Comparison of ENCODE assay signal across 19 cellular contexts in genomic region chrX:65910899-65911298, GRCh38.
DNase-seq lines count a peak whose midpoint lies in the region; ATAC-seq, FAIRE-seq and TF ChIP-seq lines count a peak whose summit lies in the region.
"Had no signal": no experiment of that assay in that cellular context is flagged by ENCODE, and none has a peak within 500 bp of the region (broad histone marks: within the 10 kb centered on the region; RNA-seq: fewer than 3 reads in every experiment).

No MANE protein-coding gene starts in this region.

- H3K4me1 Mint-ChIP-seq in activated CD4-positive, alpha-beta T cell treated with anti-CD3 and anti-CD28 coated beads, Interleukin-2, amount 10 ng/mL, durations not matched to agents 24 days and 14 days = no peaks in the 10 kb centered on the region
- H3K4me1 Mint-ChIP-seq: CD4-positive, alpha-beta memory T cell; GM23338 had no signal

- FAIRE-seq in K562 (lab: Jason Lieb, UNC) = no peak
- FAIRE-seq: H54 had no signal

- no peak for TF ChIP-seq CTCF in HCT116 (IDR thresholded peaks at IDR 0.05 in 2 of 3, conservative IDR thresholded peaks at IDR 0.05 in 1 of 3; ENCODE audit: borderline replicate concordance in 1 of 3, insufficient read depth in 1 of 3, low read depth in 2 of 3, low read length in 2 of 3)
- no peak for TF ChIP-seq CTCF in K562 (IDR thresholded peaks at IDR 0.05 in 2 of 3, conservative IDR thresholded peaks at IDR 0.05 in 1 of 3; ENCODE audit: insufficient read depth in 2 of 3, low read depth in 1 of 3, low read length in 3 of 3)
- TF ChIP-seq CTCF in foreskin keratinocyte (conservative IDR thresholded peaks at IDR 0.05) = no peak

- RAD21 ChIA-PET in HCT116 (lab: Charles Lee; ENCODE audit: low non-redundant PET in 1 of 2, low total read pairs in 2 of 2, uncharacterized antibody in 2 of 2, unreplicated experiment in 2 of 2) = no interaction called here

- H3K4me1 ChIP-seq in HCT116 (ENCODE audit: control insufficient read depth in 1 of 2, insufficient read depth in 2 of 2, low read length in 2 of 2) (no peaks in the 10 kb centered on the region), K562 (replicated peaks in 1 of 2; ENCODE audit: control insufficient read depth in 2 of 2, insufficient read depth in 2 of 2, low read length in 2 of 2) (no peaks in the 10 kb centered on the region), foreskin keratinocyte (no peaks in the 10 kb centered on the region)
- H3K4me1 ChIP-seq: BLaER1 had no signal

- no peaks in the 10 kb centered on the region for H3K36me3 Mint-ChIP-seq in activated CD4-positive, alpha-beta T cell treated with anti-CD3 and anti-CD28 coated beads, Interleukin-2, amount 10 ng/mL, durations not matched to agents 24 days and 14 days (ENCODE audit: low read depth)
- H3K36me3 Mint-ChIP-seq: CD14-positive monocyte; CD4-positive, alpha-beta memory T cell had no signal

- TF ChIP-seq EP300 in K562 (IDR thresholded peaks at IDR 0.05; ENCODE audit: low read length) = no peak; the same call in 1 of the 2 replicates

- H3K4me2 ChIP-seq in HCT116 (ENCODE audit: low read length) = no peak overlapping the region
- H3K4me2 ChIP-seq in K562 (ENCODE audit: insufficient read depth, low read length) = no peak overlapping the region
- H3K4me2 ChIP-seq: BLaER1, GM23338 had no signal

- H2AFZ ChIP-seq in HCT116 (ENCODE audit: low read depth, low read length, poor library complexity, severe bottlenecking) (no peak overlapping the region), K562 (ENCODE audit: low read depth, low read length) (no peak overlapping the region)
- H2AFZ ChIP-seq: GM23338 had no signal

- H3K36me3 ChIP-seq in HCT116 (ENCODE audit: control insufficient read depth in 1 of 2, insufficient read depth in 2 of 2, low read length in 2 of 2) = no peaks in the 10 kb centered on the region
- H3K36me3 ChIP-seq in K562 (ENCODE audit: control insufficient read depth, insufficient read depth, low read length) = no peaks in the 10 kb centered on the region
- H3K36me3 ChIP-seq: BLaER1 had no signal

- H4K20me1 ChIP-seq in HCT116 (ENCODE audit: insufficient read depth) (no peaks in the 10 kb centered on the region), K562 (replicated peaks; ENCODE audit: control insufficient read depth, insufficient read depth, low read length) (no peaks in the 10 kb centered on the region)
- H4K20me1 ChIP-seq: BLaER1 had no signal

- H3K9me2 ChIP-seq in HCT116 (ENCODE audit: insufficient read depth) = no peaks in the 10 kb centered on the region

- H3K27ac Mint-ChIP-seq in activated CD4-positive, alpha-beta T cell treated with anti-CD3 and anti-CD28 coated beads, Interleukin-2, amount 10 ng/mL, durations not matched to agents 24 days and 14 days = no peak overlapping the region
- H3K27ac Mint-ChIP-seq: CD4-positive, alpha-beta memory T cell; GM23338; HFFc6 had no signal

- H3K4me3 ChIP-seq in HCT116 (replicated peaks in 1 of 2; ENCODE audit: low read depth in 1 of 2, low read length in 2 of 2) (no peak overlapping the region), K562 (no peak overlapping the region)
- H3K4me3 ChIP-seq: BLaER1, GM23338 had no signal

- no peaks in the 10 kb centered on the region for H3K9me1 ChIP-seq in K562 (ENCODE audit: control insufficient read depth, insufficient read depth, low read length)

- no peaks in the 10 kb centered on the region for H3K9me3 Mint-ChIP-seq in activated CD4-positive, alpha-beta T cell treated with anti-CD3 and anti-CD28 coated beads, Interleukin-2, amount 10 ng/mL, durations not matched to agents 24 days and 14 days
- H3K9me3 Mint-ChIP-seq: GM23338, HFFc6 had no signal

- intact Hi-C loops in HCT116 (cut with micrococcal nuclease) = no loop called here
- intact Hi-C loops in K562 (cut with micrococcal nuclease) = no loop called here
- intact Hi-C loops in activated CD4-positive, alpha-beta T cell treated with anti-CD3 and anti-CD28 coated beads, Interleukin-2, amount 10 ng/mL, durations not matched to agents 24 days and 14 days (cut with micrococcal nuclease) = no loop called here
- intact Hi-C loops in posterior vena cava (cut with DNase I) = no loop called here

- no peak overlapping the region for H3K4me3 Mint-ChIP-seq in activated CD4-positive, alpha-beta T cell treated with anti-CD3 and anti-CD28 coated beads, Interleukin-2, amount 10 ng/mL, durations not matched to agents 24 days and 14 days
- H3K4me3 Mint-ChIP-seq: CD14-positive monocyte; CD4-positive, alpha-beta memory T cell; GM23338; HFFc6 had no signal

- 53% methylated on average over 3 of the region's 3 CpGs for WGBS in K562 (ENCODE audit: insufficient coverage, low coverage, missing lambda C conversion rate)

- H3K9ac ChIP-seq in HCT116 (ENCODE audit: low read length) = no peak overlapping the region
- H3K9ac ChIP-seq in K562 (ENCODE audit: insufficient read depth in 1 of 2, low read depth in 2 of 2, low read length in 2 of 2) = no peak overlapping the region
- H3K9ac ChIP-seq: BLaER1 had no signal

- peak; percentile 42 for DNase-seq in NOMO-1 treated with DMSO at 0.1 percent for 48 hours (lab: John Stamatoyannopoulos, UW; ENCODE audit: unreplicated experiment)
- no peak for DNase-seq in NOMO-1 treated with dmso at 0.1 percent for 144 hours (lab: John Stamatoyannopoulos, UW; ENCODE audit: unreplicated experiment)
- DNase-seq in HCT116 (ENCODE audit: low read depth, low spot score) = no peak
- peak; percentile 23 for DNase-seq in MV-4-11 (lab: John Stamatoyannopoulos, UW)
- no peak for DNase-seq in K562 (ENCODE audit: extremely low read depth in 1 of 4, low spot score in 3 of 4)
- no peak for DNase-seq in activated CD4-positive, alpha-beta T cell treated with anti-CD3 and anti-CD28 coated beads, Interleukin-2, amount 10 ng/mL, durations not matched to agents 24 days and 14 days
- DNase-seq in foreskin keratinocyte = no peak
- no peak for DNase-seq in posterior vena cava (ENCODE audit: low spot score)
- DNase-seq: 8988T; CD4-positive, alpha-beta memory T cell; DMS153; DMS79; GDM1; HCEC 1CT; HFFc6 had no signal

- TF ChIP-seq RAD21 in HCT116 (IDR thresholded peaks at IDR 0.05; ENCODE audit: low read depth) = no peak
- no peak for TF ChIP-seq RAD21 in K562 (CRISPR knock-in tag; conservative IDR thresholded peaks at IDR 0.05 in 1 of 2, IDR thresholded peaks at IDR 0.05 in 1 of 2)

- POLR2A ChIA-PET in HCT116 (lab: Charles Lee) = no interaction called here
- POLR2A ChIA-PET in K562 (lab: Yijun Ruan, JAX) = no interaction called here

- TF ChIP-seq POLR2A in HCT116 (IDR thresholded peaks at IDR 0.05; ENCODE audit: borderline replicate concordance, extremely low read depth, insufficient read depth, insufficient read length) = no peak
- TF ChIP-seq POLR2A in K562 (conservative IDR thresholded peaks at IDR 0.05) = no peak

- no peaks in the 10 kb centered on the region for H3K27me3 Mint-ChIP-seq in activated CD4-positive, alpha-beta T cell treated with anti-CD3 and anti-CD28 coated beads, Interleukin-2, amount 10 ng/mL, durations not matched to agents 24 days and 14 days
- H3K27me3 Mint-ChIP-seq: CD4-positive, alpha-beta memory T cell had no signal

- in situ Hi-C loops in K562 (cut with MboI) = no loop called here

- H3K9me3 ChIP-seq in HCT116 (ENCODE audit: control insufficient read depth in 1 of 2, insufficient read depth in 1 of 2, low read depth in 1 of 2, low read length in 2 of 2) (no peaks in the 10 kb centered on the region), K562 (replicated peaks; ENCODE audit: control insufficient read depth, insufficient read depth, low read depth, low read length) (no peaks in the 10 kb centered on the region)

- ATAC-seq in HCT116 (no peak), K562 (peak; percentile 80), foreskin keratinocyte (no peak)
- ATAC-seq: GM23338 had no signal

- no peaks in the 10 kb centered on the region for H3K27me3 ChIP-seq in HCT116 (ENCODE audit: insufficient read depth, low read length)
- H3K27me3 ChIP-seq in K562 (ENCODE audit: control insufficient read depth in 2 of 2, insufficient read depth in 2 of 2, low read length in 2 of 2) = no peaks in the 10 kb centered on the region
- no peaks in the 10 kb centered on the region for H3K27me3 ChIP-seq in foreskin keratinocyte

- BruUV-seq in HCT116 (replicated peaks; lab: Mats Ljungman, UMichigan) (no TSS peak), K562 (replicated peaks; lab: Mats Ljungman, UMichigan) (no TSS peak)

- H3K79me2 ChIP-seq in HCT116 (ENCODE audit: insufficient read depth, low read length) (no peaks in the 10 kb centered on the region), K562 (ENCODE audit: control insufficient read depth, insufficient read depth, low read length) (no peaks in the 10 kb centered on the region)

- CTCF ChIA-PET in HCT116 (lab: Charles Lee) = no interaction called here
- CTCF ChIA-PET in K562 (lab: Yijun Ruan, JAX; ENCODE audit: low intra/inter-chr PET ratio) = no interaction called here

- no peak overlapping the region for H3K27ac ChIP-seq in HCT116 (ENCODE audit: low read depth, low read length)
- H3K27ac ChIP-seq in K562 (ENCODE audit: extremely low read depth, low read depth, low read length) = no peak overlapping the region
- no peak overlapping the region for H3K27ac ChIP-seq in foreskin keratinocyte
- H3K27ac ChIP-seq: BLaER1 had no signal

TF ChIP-seq in HCT116, 20 proteins besides CTCF, POLR2A, EP300 and RAD21:
- TF ChIP-seq CEBPB (IDR thresholded peaks at IDR 0.05; ENCODE audit: low read depth) = 0 out of 2 replicates have a peak, but pooled peaks have one; percentile 33
- no peak for TF ChIP-seq ZFX (IDR thresholded peaks at IDR 0.05)
TF ChIP-seq in HCT116: peak in this region for 1.

TF ChIP-seq in K562, 482 proteins besides CTCF, POLR2A, EP300 and RAD21 (continues in another document):
- peak; percentile 87 for TF ChIP-seq CEBPG (CRISPR knock-in tag; IDR thresholded peaks at IDR 0.05)
- peak; percentile 79 to 96 for TF ChIP-seq CEBPG (tag; conservative IDR thresholded peaks at IDR 0.05 in 1 of 2, IDR thresholded peaks at IDR 0.05 in 1 of 2)
- no peak for TF ChIP-seq NR2C2 (CRISPR knock-in tag; IDR thresholded peaks at IDR 0.05)
- TF ChIP-seq NR2C2 (tag; IDR thresholded peaks at IDR 0.05) = peak; percentile 33; the same call in 1 of the 2 replicates

Comparison
In these comparisons a context has a peak if more than half of its experiments do, and no peak if none do; other contexts are left out.
1. DNase-seq: peak in NOMO-1 treated with DMSO at 0.1 percent for 48 hours (single experiment) and MV-4-11 (single experiment); none in NOMO-1 treated with dmso at 0.1 percent for 144 hours (single experiment), HCT116 (single experiment), K562 (0 of 4), activated CD4-positive, alpha-beta T cell treated with anti-CD3 and anti-CD28 coated beads, Interleukin-2, amount 10 ng/mL, durations not matched to agents 24 days and 14 days (single experiment), foreskin keratinocyte (0 of 2) and posterior vena cava (single experiment).